11 cellular contexts compared by ENCODE assay signal in the genomic region with DNA sequence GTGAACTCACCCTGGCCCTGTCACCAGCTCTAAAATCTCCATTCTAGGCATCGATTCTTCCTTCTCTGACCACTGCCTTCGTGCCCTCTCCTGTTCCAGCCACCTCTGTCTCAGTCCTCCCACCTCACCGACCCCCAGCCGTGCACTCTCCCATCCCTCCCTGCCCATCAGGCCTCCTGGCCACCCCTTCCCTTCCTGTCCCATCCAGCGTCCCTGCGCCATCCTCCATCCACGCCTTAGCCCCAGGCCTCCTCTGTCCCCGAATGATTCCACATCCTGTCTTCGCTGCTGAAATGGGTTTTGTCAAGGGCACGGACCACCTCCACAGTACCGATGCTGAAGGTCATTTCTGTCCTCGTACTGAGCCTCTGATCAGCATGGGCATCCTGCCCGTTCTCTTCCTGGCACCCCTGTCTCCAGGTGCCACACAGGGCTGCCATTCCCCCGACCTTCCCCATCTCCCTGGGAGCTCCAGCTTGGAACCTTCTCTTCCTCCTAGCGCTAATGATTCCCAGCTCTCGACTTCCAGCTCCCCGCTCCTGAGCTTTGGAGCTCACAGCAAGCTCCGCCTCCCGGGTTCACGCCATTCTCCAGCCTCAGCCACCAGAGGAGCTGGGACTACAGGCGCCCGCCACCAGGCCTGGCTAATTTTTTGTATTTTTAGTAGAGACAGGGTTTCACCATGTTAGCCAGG. TPM values are rescaled to one million over a fixed set of nuclear protein-coding genes. Genes with fewer than 3 reads are reported as not detected.
DNase-seq lines count a peak whose midpoint lies in the region; ATAC-seq and TF ChIP-seq lines count a peak whose summit lies in the region.
"Had no signal": no experiment of that assay in that cellular context is flagged by ENCODE, and none has a peak within 500 bp of the region (broad histone marks: within the 10 kb centered on the region; RNA-seq: fewer than 3 reads in every experiment).

No MANE protein-coding gene starts in this region.

- no peaks in the 10 kb centered on the region for H3K9me3 ChIP-seq in ES-I3 (ENCODE audit: control insufficient read depth, insufficient read depth, low read length)
- H3K9me3 ChIP-seq in Karpas-422 (ENCODE audit: low read length) = no peaks in the 10 kb centered on the region
- no peaks in the 10 kb centered on the region for H3K9me3 ChIP-seq in endodermal cell (ENCODE audit: control insufficient read depth, low read length)
- H3K9me3 ChIP-seq in gastrocnemius medialis = no peaks in the 10 kb centered on the region
- H3K9me3 ChIP-seq in BE2C = no peaks in the 10 kb centered on the region

- in situ Hi-C loops in gastrocnemius medialis (cut with MboI; ENCODE audit: low sequenced_read_pairs in 4 of 4) = loop anchor here in 1 of 4 donors (25.0 kb wide), 1 partner anchor 132 kb away; a partner anchor contains a TSS

- H2AFZ ChIP-seq in Karpas-422 (ENCODE audit: low read length) = no peak overlapping the region

- H3K27me3 ChIP-seq in Karpas-422 (ENCODE audit: low read length) (no peaks in the 10 kb centered on the region), endodermal cell (ENCODE audit: control insufficient read depth, insufficient read depth, low read length, poor library complexity, severe bottlenecking) (no peaks in the 10 kb centered on the region), gastrocnemius medialis (no peaks in the 10 kb centered on the region), BE2C (no peaks in the 10 kb centered on the region)

- peaks cover 25% of the 10 kb centered on the region for H3K36me3 Mint-ChIP-seq in endodermal cell (ENCODE audit: low read depth)

- no peak for TF ChIP-seq CTCF in endodermal cell (conservative IDR thresholded peaks at IDR 0.05)
- no peak for TF ChIP-seq CTCF in gastrocnemius medialis (IDR thresholded peaks at IDR 0.05 in 4 of 5, conservative IDR thresholded peaks at IDR 0.05 in 1 of 5)
- TF ChIP-seq CTCF in BE2C (IDR thresholded peaks at IDR 0.05; ENCODE audit: low read depth, low read length) = no peak

- peaks cover 23% of the 10 kb centered on the region for H3K79me2 ChIP-seq in Karpas-422 (ENCODE audit: low read length)

- intact Hi-C loops in gastrocnemius medialis (cut with DNase I; ENCODE audit: low total_unique reads) = no loop called here

- H3K4me2 ChIP-seq in Karpas-422 (ENCODE audit: low read depth, low read length, poor library complexity, severe bottlenecking) = no peak overlapping the region

- no peaks in the 10 kb centered on the region for H3K9me2 ChIP-seq in Karpas-422 (replicated peaks; ENCODE audit: insufficient read depth, low read length)

- no peak overlapping the region for H3K4me3 ChIP-seq in Karpas-422 (ENCODE audit: low read length)
- no peak overlapping the region for H3K4me3 ChIP-seq in endodermal cell (ENCODE audit: low read length)
- H3K4me3 ChIP-seq in gastrocnemius medialis = no peak overlapping the region
- H3K4me3 ChIP-seq in BE2C (ENCODE audit: low read depth, low read length) = no peak overlapping the region

- DNase-seq in Karpas-422 (no peak), endodermal cell (peak; percentile 83), gastrocnemius medialis (no peak), globus pallidus (ENCODE audit: low spot score) (no peak), BE2C (no peak)
- DNase-seq in activated CD4-positive, CD25-positive, alpha-beta regulatory T cell treated with anti-CD3 and anti-CD28 coated beads, Interleukin-2, amount 50 U/mL, for 72 hours = no peak
- DNase-seq: kidney glomerular epithelial cell; NCI-H2107; stimulated activated CD8-positive, alpha-beta memory T cell treated with anti-CD3 and anti-CD28 coated beads, Interleukin-4, amount 100 ng/mL, for 48 hours had no signal

- no peaks in the 10 kb centered on the region for H3K9me3 Mint-ChIP-seq in endodermal cell

- H3K27me3 Mint-ChIP-seq in endodermal cell (ENCODE audit: insufficient read depth) = no peaks in the 10 kb centered on the region

- no peak for TF ChIP-seq POLR2A in gastrocnemius medialis (IDR thresholded peaks at IDR 0.05)

- peaks cover 20% of the 10 kb centered on the region; the same call in 1 of the 2 replicates for H3K4me1 ChIP-seq in ES-I3 (ENCODE audit: insufficient read depth, low read length)
- peaks cover 26% of the 10 kb centered on the region for H3K4me1 ChIP-seq in Karpas-422 (ENCODE audit: low read length)
- peaks cover 12% of the 10 kb centered on the region for H3K4me1 ChIP-seq in endodermal cell (ENCODE audit: control insufficient read depth, insufficient read depth, low read length)
- peaks cover 16 to 28% of the 10 kb centered on the region in 2 donors for H3K4me1 ChIP-seq in gastrocnemius medialis
- H3K4me1 ChIP-seq in BE2C = peaks cover 9% of the 10 kb centered on the region; the same call in 1 of the 2 replicates

- H3K27ac ChIP-seq in Karpas-422 (ENCODE audit: low read length) (no peak overlapping the region), endodermal cell (ENCODE audit: low read depth, low read length) (no peak overlapping the region), gastrocnemius medialis (peak overlapping the region; percentile 80 to 96 (median 92))
- H3K27ac ChIP-seq: SK-N-MC had no signal

- no peak for ATAC-seq in gastrocnemius medialis

- H4K20me1 ChIP-seq in Karpas-422 (ENCODE audit: insufficient read depth, low read depth, low read length) = peaks cover 5% of the 10 kb centered on the region; the same call in 1 of the 2 replicates

- no peaks in the 10 kb centered on the region; the same call in 1 of the 2 replicates for H3K36me3 ChIP-seq in ES-I3 (ENCODE audit: insufficient read depth, low read length)
- no peaks in the 10 kb centered on the region; the same call in 1 of the 2 replicates for H3K36me3 ChIP-seq in Karpas-422 (ENCODE audit: insufficient read depth, low read length)
- peaks cover 27% of the 10 kb centered on the region for H3K36me3 ChIP-seq in endodermal cell (ENCODE audit: control insufficient read depth, insufficient read depth, low read length)
- peaks cover 0 to 24% of the 10 kb centered on the region in 2 donors for H3K36me3 ChIP-seq in gastrocnemius medialis
- peaks cover 38% of the 10 kb centered on the region for H3K36me3 ChIP-seq in BE2C

- H3K27ac Mint-ChIP-seq in endodermal cell = peak overlapping the region; percentile 65

- H3K9ac ChIP-seq in ES-I3 (ENCODE audit: low read depth, low read length) = peak overlapping the region; percentile 77; the same call in 1 of the 2 replicates
- peak overlapping the region; percentile 90; the same call in 1 of the 2 replicates for H3K9ac ChIP-seq in Karpas-422 (ENCODE audit: low read length)
- no peak overlapping the region for H3K9ac ChIP-seq in endodermal cell (ENCODE audit: extremely low read depth, low read length, poor library complexity, severe bottlenecking)

- H3K4me1 Mint-ChIP-seq in endodermal cell = peaks cover 24% of the 10 kb centered on the region

- H3K4me3 Mint-ChIP-seq in endodermal cell = no peak overlapping the region

- WGBS in endodermal cell (ENCODE audit: insufficient coverage in 1 of 2, insufficient read length in 1 of 2), 2 experiments = 84 to 90% methylated on average over 13 to 22 of the region's 22 CpGs

RNA-seq across cellular contexts. Expression of a gene that starts 2.6 kb away (rescaled TPM):
- 18.4 and 39.5 TPM in 2 replicates for total RNA-seq in Karpas-422 (2014; rRNA removed; shearing (Covaris generic); ENCODE audit: low replicate concordance)
- 10 to 100 TPM; 27.4 to 35.3 TPM for total RNA-seq in endodermal cell
- 21.3 TPM for polyA plus RNA-seq in endodermal cell (2013, experiment 1 of 2)
- 20.3 TPM for polyA plus RNA-seq in endodermal cell (2013, experiment 2 of 2)
- 10 to 100 TPM; 16.5 to 26.1 (median 22.3) TPM for total RNA-seq in gastrocnemius medialis
- 34.1 TPM for polyA plus RNA-seq in BE2C (2012; ENCODE audit: insufficient read depth, insufficient read length, low read depth)

RNA-seq across cellular contexts. Expression of a gene that starts 10.5 kb away (rescaled TPM):
- 33.5 and 42.7 TPM in 2 replicates for total RNA-seq in Karpas-422 (2014; rRNA removed; shearing (Covaris generic); ENCODE audit: low replicate concordance)
- total RNA-seq in endodermal cell (100 to 1,000 TPM; 103 to 118 TPM), gastrocnemius medialis (10 to 100 TPM; 29.9 to 86.7 (median 53.1) TPM)
- 67.6 TPM for polyA plus RNA-seq in endodermal cell (2013, experiment 1 of 2)
- 60.8 TPM for polyA plus RNA-seq in endodermal cell (2013, experiment 2 of 2)
- polyA plus RNA-seq in BE2C (2012; ENCODE audit: insufficient read depth, insufficient read length, low read depth) = 342 TPM

RNA-seq across cellular contexts. Expression of a gene that starts 15.8 kb away (rescaled TPM):
- 7.9 and 16.4 TPM in 2 replicates for total RNA-seq in Karpas-422 (2014; rRNA removed; shearing (Covaris generic); ENCODE audit: low replicate concordance)
- total RNA-seq in endodermal cell (1 to 10 TPM; 1.6 to 2.7 TPM), gastrocnemius medialis (10 to 100 TPM in 3 of 4 donors, 1 to 10 TPM in 1; 9.5 to 18.4 (median 15.5) TPM)
- polyA plus RNA-seq in endodermal cell (2013, experiment 1 of 2) = 1.4 TPM
- 0.62 TPM for polyA plus RNA-seq in endodermal cell (2013, experiment 2 of 2)
- polyA plus RNA-seq in BE2C (2012; ENCODE audit: insufficient read depth, insufficient read length, low read depth) = 35.9 TPM

RNA-seq across cellular contexts. Expression of a gene that starts 39.1 kb away (rescaled TPM):
- 27.9 and 42.7 TPM in 2 replicates for total RNA-seq in Karpas-422 (2014; rRNA removed; shearing (Covaris generic); ENCODE audit: low replicate concordance)
- total RNA-seq in endodermal cell (10 to 100 TPM; 74.3 to 82.7 TPM), gastrocnemius medialis (100 to 1,000 TPM; 129 to 259 (median 148) TPM)
- polyA plus RNA-seq in endodermal cell (2013, experiment 1 of 2) = 89.2 TPM
- polyA plus RNA-seq in endodermal cell (2013, experiment 2 of 2) = 87.4 TPM
- polyA plus RNA-seq in BE2C (2012; ENCODE audit: insufficient read depth, insufficient read length, low read depth) = 228 TPM

RNA-seq across cellular contexts. Expression of a gene that starts 46.6 kb away (rescaled TPM):
- 13.5 and 37.0 TPM in 2 replicates for total RNA-seq in Karpas-422 (2014; rRNA removed; shearing (Covaris generic); ENCODE audit: low replicate concordance)
- 10 to 100 TPM; 25.9 to 39.1 TPM for total RNA-seq in endodermal cell
- 16.8 TPM for polyA plus RNA-seq in endodermal cell (2013, experiment 1 of 2)
- polyA plus RNA-seq in endodermal cell (2013, experiment 2 of 2) = 13.0 TPM
- total RNA-seq in gastrocnemius medialis = 1 to 10 TPM; 2.5 to 6.4 (median 5.8) TPM
- polyA plus RNA-seq in BE2C (2012; ENCODE audit: insufficient read depth, insufficient read length, low read depth) = 3.9 TPM

Comparison
In these comparisons a context has a peak if more than half of its experiments do, and no peak if none do; other contexts are left out.
1. H3K27ac ChIP-seq: peak in gastrocnemius medialis (4 of 4); none in Karpas-422 (single experiment) and endodermal cell (single experiment).